Comparison of ENCODE assay signal across 13 cellular contexts in genomic region chr2:130566165-130566564, GRCh38. TPM values are rescaled to one million over a fixed set of nuclear protein-coding genes. Genes with fewer than 3 reads are reported as not detected.
"Had no signal": no experiment of that assay in that cellular context is flagged by ENCODE, and none has a peak within 500 bp of the region (broad histone marks: within the 10 kb centered on the region; RNA-seq: fewer than 3 reads in every experiment).

No MANE protein-coding gene starts in this region.

RNA-seq across cellular contexts. Expression of gene CFC1, which starts 33.2 kb away (rescaled TPM):
- total RNA-seq: subcutaneous adipose tissue, suprapubic skin, thoracic aorta, thyroid gland, tibial nerve, ureter, urinary bladder, vagina had no signal

RNA-seq across cellular contexts. Expression of gene POTEJ, which starts 45.1 kb away (rescaled TPM):
- total RNA-seq: subcutaneous adipose tissue, suprapubic skin, temporal lobe, thoracic aorta, tibial nerve, upper lobe of right lung, ureter, urinary bladder, vagina had no signal

RNA-seq across cellular contexts. Expression of gene CFC1B, which starts 45.1 kb away (rescaled TPM):
- total RNA-seq: subcutaneous adipose tissue, suprapubic skin, temporal lobe, testis, thoracic aorta, thyroid gland, tibial nerve, transverse colon, upper lobe of left lung, upper lobe of right lung, ureter, urinary bladder, vagina had no signal

RNA-seq across cellular contexts. Expression of gene POTEI, which starts 57.0 kb away (rescaled TPM):
- total RNA-seq: subcutaneous adipose tissue, suprapubic skin, thoracic aorta, tibial nerve, upper lobe of right lung, ureter, vagina had no signal
